ENCODE assay signal across 38 cellular contexts in the genomic region with DNA sequence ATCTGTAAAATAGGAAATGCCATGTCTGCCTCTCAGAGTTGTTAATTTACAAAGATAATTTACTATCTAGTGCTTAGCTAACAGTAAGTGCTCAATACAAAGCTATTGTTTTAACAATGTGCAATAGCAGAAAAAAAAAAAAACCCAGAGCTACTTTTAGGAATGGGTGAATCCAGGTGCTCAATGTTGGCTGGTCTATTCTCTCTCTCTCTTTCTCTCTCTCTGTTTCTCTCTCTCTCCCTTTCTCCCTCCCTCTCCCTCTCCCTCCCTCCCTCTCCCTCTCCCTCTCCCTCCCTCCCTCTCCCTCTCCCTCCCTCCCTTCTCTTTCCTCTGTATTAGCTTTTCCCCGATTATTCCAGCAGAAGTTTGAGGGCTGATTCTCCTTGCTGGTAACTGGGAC. TPM values are rescaled to one million over a fixed set of nuclear protein-coding genes. Genes with fewer than 3 reads are reported as not detected.
"Had no signal": no experiment of that assay in that cellular context is flagged by ENCODE, and none has a peak within 500 bp of the region (broad histone marks: within the 10 kb centered on the region; RNA-seq: fewer than 3 reads in every experiment).

No MANE protein-coding gene starts in this region.

- H3K9me3 ChIP-seq: MG63 had no signal

- H3K4me3 ChIP-seq: MG63 had no signal

- DNase-seq: Kasumi-1, MG63, MM.1S, MV-4-11, NCI-H1048, NCI-H1092, NCI-H1092 treated with DMSO at 0.1 percent for 48 hours, NCI-H1105, NCI-H1105 treated with DMSO at 0.1 percent for 48 hours, NCI-H1417, NCI-H1417 treated with DMSO at 0.1 percent for 48 hours, NCI-H1436, NCI-H1436 treated with DMSO at 0.1 percent for 48 hours, NCI-H146, NCI-H1694, NCI-H1694 treated with DMSO at 0.1 percent for 48 hours, NCI-H187, NCI-H187 treated with DMSO at 0.1 percent for 48 hours, NCI-H1930, NCI-H2029, NCI-H2029 treated with DMSO at 0.1 percent for 48 hours, NCI-H2081, NCI-H2081 treated with DMSO at 0.1 percent for 48 hours, NCI-H2107, NCI-H2171, NCI-H2171 treated with DMSO at 0.1 percent for 48 hours, NCI-H2227 treated with DMSO at 0.1 percent for 48 hours, NCI-H226, NCI-H345, NCI-H446, NCI-H446 treated with DMSO at 0.1 percent for 48 hours, NCI-H510A, NCI-H510A treated with DMSO at 0.1 percent for 48 hours, NCI-H524, NCI-H524 treated with DMSO at 0.1 percent for 48 hours had no signal

- H3K36me3 ChIP-seq: MG63 had no signal

- H3K27me3 ChIP-seq: MG63 had no signal

RNA-seq across cellular contexts. Expression of a gene that starts 30.1 kb away (rescaled TPM):
- total RNA-seq: LHCN-M2, MCF 10A, NCI-H460 had no signal
